Comparison of ENCODE assay signal across 22 cellular contexts in genomic region chr7:133702903-133703302, GRCh38.
"Had no signal": no experiment of that assay in that cellular context is flagged by ENCODE, and none has a peak within 500 bp of the region (broad histone marks: within the 10 kb centered on the region; RNA-seq: fewer than 3 reads in every experiment).

No MANE protein-coding gene starts in this region.

- H3K27me3 ChIP-seq: body of pancreas, gastrocnemius medialis, right atrium auricular region, suprapubic skin, tibial nerve had no signal

- DNase-seq: activated CD4-positive, alpha-beta T cell treated with anti-CD3 and anti-CD28 coated beads, Interleukin-2, amount 10 ng/mL, durations not matched to agents 24 days and 14 days; activated CD8-positive, alpha-beta memory T cell treated with anti-CD3 and anti-CD28 coated beads, Interleukin-2, amount 10 ng/mL, durations not matched to agents 7 days and 5 days; activated CD8-positive, alpha-beta T cell treated with anti-CD3 and anti-CD28 coated beads for 36 hours; activated gamma-delta T cell; activated naive CD4-positive, alpha-beta T cell treated with anti-CD3 and anti-CD28 coated beads, Interleukin-2, amount 50 U/mL, for 16 hours; activated naive CD8-positive, alpha-beta T cell treated with anti-CD3 and anti-CD28 coated beads, Interleukin-2, amount 50 U/mL, for 24 hours; activated T-cell treated with anti-CD3 and anti-CD28 coated beads for 4 hours; body of pancreas; central memory CD4-positive, alpha-beta T cell; effector CD8-positive, alpha-beta T cell; gastrocnemius medialis; left ventricle myocardium superior; nephron progenitor cell; stimulated activated CD4-positive, alpha-beta T cell treated with anti-CD3 and anti-CD28 coated beads, Interleukin-2, amount 100 ng/mL, for 24 hours; stimulated activated naive CD8-positive, alpha-beta T cell treated with anti-CD3 and anti-CD28 coated beads, Interleukin-15, amount 100 ng/mL, for 72 hours; SW 1271; T-helper 17 cell had no signal

- H3K27ac ChIP-seq: body of pancreas, gastrocnemius medialis, prostate gland, right atrium auricular region, skin epidermis, suprapubic skin, tibial nerve had no signal

- H3K4me1 ChIP-seq: prostate gland, right atrium auricular region, suprapubic skin, tibial nerve had no signal

- H3K36me3 ChIP-seq: gastrocnemius medialis, prostate gland, right atrium auricular region, suprapubic skin, tibial nerve had no signal

- H3K4me3 ChIP-seq: body of pancreas, gastrocnemius medialis, prostate gland, right atrium auricular region, skin epidermis, suprapubic skin, tibial nerve had no signal

- H3K9me3 ChIP-seq: body of pancreas, gastrocnemius medialis, prostate gland, right atrium auricular region, suprapubic skin, tibial nerve had no signal
